ENCODE assay signal across 2 cellular contexts in genomic region chr6:16239090-16239797, GRCh38.
A peak's percentile ranks its signal among the peaks of the same experiment; 100 is the strongest.
TF ChIP-seq lines count a peak whose summit lies in the region.

No MANE protein-coding gene starts in this region.

TF ChIP-seq in SK-N-SH, 30 proteins besides CTCF, POLR2A, EP300 and RAD21 (continued from another document):
- peak; percentile 30; the same call in 1 of the 2 replicates for TF ChIP-seq MAX (IDR thresholded peaks at IDR 0.05; ENCODE audit: low read depth)
- TF ChIP-seq ZBTB33 (IDR thresholded peaks at IDR 0.05; ENCODE audit: borderline replicate concordance, low read depth): no peak

TF ChIP-seq in HepG2, 621 proteins besides CTCF, POLR2A, EP300 and RAD21 (continued from another document and continues in another):
- TF ChIP-seq ZNF687 (CRISPR knock-in tag; IDR thresholded peaks at IDR 0.05) (peak; percentile 30; the same call in 1 of the 2 replicates), HNF1B (CRISPR knock-in tag; IDR thresholded peaks at IDR 0.05) (no peak), HIC2 (CRISPR knock-in tag; IDR thresholded peaks at IDR 0.05; ENCODE audit: low read depth) (no peak), MAFK (conservative IDR thresholded peaks at IDR 0.05 in 1 of 2, IDR thresholded peaks at IDR 0.05 in 1 of 2; ENCODE audit: low read length in 2 of 2) (no peak), TGIF2 (CRISPR knock-in tag; IDR thresholded peaks at IDR 0.05) (no peak), ZNF816 (CRISPR knock-in tag; IDR thresholded peaks at IDR 0.05; ENCODE audit: borderline replicate concordance) (no peak), UBTF (CRISPR knock-in tag; IDR thresholded peaks at IDR 0.05) (no peak), ZNF800 (CRISPR knock-in tag; IDR thresholded peaks at IDR 0.05) (0 out of 2 replicates have a peak, but pooled peaks have one; percentile 25), PBX3 (CRISPR knock-in tag; IDR thresholded peaks at IDR 0.05; ENCODE audit: borderline replicate concordance) (no peak), PREB (CRISPR knock-in tag; IDR thresholded peaks at IDR 0.05) (no peak), SP5 (CRISPR knock-in tag; IDR thresholded peaks at IDR 0.05; ENCODE audit: borderline replicate concordance, low read depth) (no peak), TCF7L2 (IDR thresholded peaks at IDR 0.05; ENCODE audit: low read depth, low read length) (no peak), RFX1 (IDR thresholded peaks at IDR 0.05) (no peak), RBFOX2 (IDR thresholded peaks at IDR 0.05; ENCODE audit: low read depth, low read length) (no peak), ONECUT2 (CRISPR knock-in tag; IDR thresholded peaks at IDR 0.05) (no peak), SRSF9 (IDR thresholded peaks at IDR 0.05; ENCODE audit: borderline replicate concordance, insufficient read depth, low read depth, low read length, poor library complexity, severe bottlenecking) (no peak), CBX2 (IDR thresholded peaks at IDR 0.05; ENCODE audit: low read depth, low read length) (peak; percentile 67; the same call in 1 of the 2 replicates), CBX2 (CRISPR knock-in tag; IDR thresholded peaks at IDR 0.05; ENCODE audit: low read depth) (no peak), ZNF557 (CRISPR knock-in tag; IDR thresholded peaks at IDR 0.05) (no peak), TBP (CRISPR knock-in tag; IDR thresholded peaks at IDR 0.05) (no peak), ZNF503 (CRISPR knock-in tag; IDR thresholded peaks at IDR 0.05) (no peak), ETV6 (CRISPR knock-in tag; conservative IDR thresholded peaks at IDR 0.05) (no peak), THAP11 (CRISPR knock-in tag; IDR thresholded peaks at IDR 0.05) (no peak), ISL2 (CRISPR knock-in tag; IDR thresholded peaks at IDR 0.05) (0 out of 2 replicates have a peak, but pooled peaks have one; percentile 23), PRPF4 (IDR thresholded peaks at IDR 0.05; ENCODE audit: low read depth, low read length, poor library complexity, severe bottlenecking) (no peak), KDM5A (IDR thresholded peaks at IDR 0.05; ENCODE audit: borderline replicate concordance, low read length) (no peak), ZNF260 (CRISPR knock-in tag; IDR thresholded peaks at IDR 0.05; ENCODE audit: borderline replicate concordance, low read depth) (no peak), ZNF570 (CRISPR knock-in tag; IDR thresholded peaks at IDR 0.05; ENCODE audit: borderline replicate concordance) (no peak), HINFP (CRISPR knock-in tag; IDR thresholded peaks at IDR 0.05; ENCODE audit: low read depth) (no peak), PHB2 (IDR thresholded peaks at IDR 0.05; ENCODE audit: partially characterized antibody) (no peak), ZNF607 (CRISPR knock-in tag; IDR thresholded peaks at IDR 0.05; ENCODE audit: borderline replicate concordance) (no peak), KLF16 (CRISPR knock-in tag; IDR thresholded peaks at IDR 0.05) (no peak)
